21 cellular contexts compared by ENCODE assay signal in genomic region chr7:70638381-70639128, GRCh38.
"Had no signal": no experiment of that assay in that cellular context is flagged by ENCODE, and none has a peak within 500 bp of the region (broad histone marks: within the 10 kb centered on the region; RNA-seq: fewer than 3 reads in every experiment).

No MANE protein-coding gene starts in this region.

- DNase-seq: activated CD4-positive, alpha-beta memory T cell treated with anti-CD3 and anti-CD28 coated beads, Interleukin-2, amount 10 ng/mL, durations not matched to agents 7 days and 5 days; activated CD4-positive, alpha-beta T cell treated with anti-CD3 and anti-CD28 coated beads for 48 hours; activated CD4-positive, CD25-positive, alpha-beta regulatory T cell; activated naive CD4-positive, alpha-beta T cell treated with Interleukin-2 at 50 U/mL for 16 hours; activated naive CD8-positive, alpha-beta T cell treated with anti-CD3 and anti-CD28 coated beads, Interleukin-2, amount 10 ng/mL, durations not matched to agents 7 days and 5 days; activated T-cell treated with anti-CD3 and anti-CD28 coated beads, Interleukin-2, amount 50 U/mL, for 24 hours; body of pancreas; caudate nucleus; dorsolateral prefrontal cortex; erythroblast; gastrocnemius medialis; heart left ventricle; left cardiac atrium; lower lobe of right lung; stimulated activated CD4-positive, alpha-beta T cell treated with anti-CD3 and anti-CD28 coated beads, Interleukin-4, amount 100 ng/mL, for 24 hours; T1000; testis had no signal

- H3K4me3 ChIP-seq: body of pancreas, dorsolateral prefrontal cortex, gastrocnemius medialis, heart left ventricle, lower lobe of right lung, neural progenitor cell, right atrium auricular region, smooth muscle cell, testis had no signal

- H3K9me3 ChIP-seq: body of pancreas, gastrocnemius medialis, lower lobe of right lung, right atrium auricular region, testis had no signal

- H3K4me2 ChIP-seq: neural progenitor cell, smooth muscle cell had no signal

- H3K27me3 ChIP-seq: body of pancreas, dorsolateral prefrontal cortex, gastrocnemius medialis, heart left ventricle, neural progenitor cell, right atrium auricular region, testis had no signal

- H3K36me3 ChIP-seq: gastrocnemius medialis, heart left ventricle, lower lobe of right lung, neural progenitor cell, right atrium auricular region had no signal

- H3K4me1 ChIP-seq: body of pancreas, gastrocnemius medialis, heart left ventricle, lower lobe of right lung, right atrium auricular region, testis had no signal

- ATAC-seq: body of pancreas; gastrocnemius medialis; heart left ventricle; left cardiac atrium; lower lobe of right lung; stimulated activated memory B cell treated with anti-CD40 and anti-IgM and Interleukin-4, amounts not matched to agents 10 μg/mL and 1 μg/mL and 100 μg/mL, for 72 hours had no signal

- H2AFZ ChIP-seq: neural progenitor cell had no signal

- H3K27ac ChIP-seq: body of pancreas, dorsolateral prefrontal cortex, gastrocnemius medialis, heart left ventricle, lower lobe of right lung, neural progenitor cell, right atrium auricular region, testis had no signal

- H3K9ac ChIP-seq: neural progenitor cell had no signal
